Comparison of ENCODE assay signal across 11 cellular contexts in genomic region chr5:96809898-96810297, GRCh38. TPM values are rescaled to one million over a fixed set of nuclear protein-coding genes. Genes with fewer than 3 reads are reported as not detected.
DNase-seq lines count a peak whose midpoint lies in the region; ATAC-seq and TF ChIP-seq lines count a peak whose summit lies in the region.
"Had no signal": no experiment of that assay in that cellular context is flagged by ENCODE, and none has a peak within 500 bp of the region (broad histone marks: within the 10 kb centered on the region; RNA-seq: fewer than 3 reads in every experiment).

No MANE protein-coding gene starts in this region.

- peak overlapping the region; percentile 32 to 64 for H3K27ac ChIP-seq in right atrium auricular region
- H3K27ac ChIP-seq in mesendoderm (ENCODE audit: low read depth, low read length), result no peak overlapping the region
- H3K27ac ChIP-seq: brain microvascular endothelial cell, neutrophil had no signal

- intact Hi-C loops in Right ventricle myocardium superior (cut with DNase I), result no loop called here

- H3K79me1 ChIP-seq in mesendoderm (ENCODE audit: low read length), result no peaks in the 10 kb centered on the region

- H3K36me3 ChIP-seq in right atrium auricular region (no peaks in the 10 kb centered on the region), mesendoderm (ENCODE audit: control insufficient read depth, insufficient read depth, low read length) (no peaks in the 10 kb centered on the region)
- H3K36me3 ChIP-seq: brain microvascular endothelial cell, neutrophil had no signal

- no peak overlapping the region for H4K5ac ChIP-seq in mesendoderm (ENCODE audit: low read length)

- no peaks in the 10 kb centered on the region for H3K9me3 Mint-ChIP-seq in activated naive CD4-positive, alpha-beta T cell treated with anti-CD3 and anti-CD28 coated beads, Interleukin-2, amount 50 U/mL, for 24 hours
- H3K9me3 Mint-ChIP-seq in neural crest cell (no peaks in the 10 kb centered on the region), HFFc6 (no peaks in the 10 kb centered on the region)

- no peak overlapping the region for H3K9ac ChIP-seq in mesendoderm (ENCODE audit: low read length)

- no peak overlapping the region for H3K4ac ChIP-seq in mesendoderm (ENCODE audit: low read depth, low read length)

- H3K56ac ChIP-seq in mesendoderm (ENCODE audit: low read length), result no peak overlapping the region

- H3K4me3 ChIP-seq in right atrium auricular region (no peak overlapping the region), mesendoderm (ENCODE audit: low read length) (no peak overlapping the region)

- H3K18ac ChIP-seq in mesendoderm (ENCODE audit: low read length), result no peak overlapping the region

- peaks cover 79% of the 10 kb centered on the region for H3K4me1 Mint-ChIP-seq in activated naive CD4-positive, alpha-beta T cell treated with anti-CD3 and anti-CD28 coated beads, Interleukin-2, amount 50 U/mL, for 24 hours
- H3K4me1 Mint-ChIP-seq in neural crest cell (peaks cover 22% of the 10 kb centered on the region), HFFc6 (ENCODE audit: low read depth) (peaks cover 16% of the 10 kb centered on the region)

- H2AK5ac ChIP-seq in mesendoderm (ENCODE audit: low read length), result no peak overlapping the region

- peak overlapping the region; percentile 72 for H3K4me3 Mint-ChIP-seq in activated naive CD4-positive, alpha-beta T cell treated with anti-CD3 and anti-CD28 coated beads, Interleukin-2, amount 50 U/mL, for 24 hours
- H3K4me3 Mint-ChIP-seq in neural crest cell, result peak overlapping the region; percentile 44
- no peak overlapping the region for H3K4me3 Mint-ChIP-seq in HFFc6

- ATAC-seq in Right ventricle myocardium superior (ENCODE audit: poor library complexity), result no peak

- H3K4me2 ChIP-seq in mesendoderm (ENCODE audit: low read length), result no peak overlapping the region

- no peak overlapping the region for H2BK15ac ChIP-seq in mesendoderm (replicated peaks; ENCODE audit: low read depth)

- H3K27me3 Mint-ChIP-seq in activated naive CD4-positive, alpha-beta T cell treated with anti-CD3 and anti-CD28 coated beads, Interleukin-2, amount 50 U/mL, for 24 hours, result no peaks in the 10 kb centered on the region
- H3K27me3 Mint-ChIP-seq in neural crest cell (ENCODE audit: low read depth) (no peaks in the 10 kb centered on the region), HFFc6 (ENCODE audit: insufficient read depth) (peaks cover 5% of the 10 kb centered on the region; the same call in 1 of the 2 replicates)

- peak overlapping the region; percentile 81 for H3K27ac Mint-ChIP-seq in activated naive CD4-positive, alpha-beta T cell treated with anti-CD3 and anti-CD28 coated beads, Interleukin-2, amount 50 U/mL, for 24 hours
- H3K27ac Mint-ChIP-seq in neural crest cell (ENCODE audit: unreplicated experiment) (no peak overlapping the region), HFFc6 (no peak overlapping the region)

- no peak for TF ChIP-seq CTCF in right atrium auricular region (IDR thresholded peaks at IDR 0.05)
- TF ChIP-seq CTCF in neural crest cell (conservative IDR thresholded peaks at IDR 0.05), result no peak
- no peak for TF ChIP-seq CTCF in HFFc6 (IDR thresholded peaks at IDR 0.05)

- no peaks in the 10 kb centered on the region for H3K27me3 ChIP-seq in right atrium auricular region
- H3K27me3 ChIP-seq in mesendoderm (ENCODE audit: insufficient read depth, low read length, poor library complexity), result no peaks in the 10 kb centered on the region
- H3K27me3 ChIP-seq: brain microvascular endothelial cell, neutrophil had no signal

- H3K79me2 ChIP-seq in mesendoderm (ENCODE audit: control insufficient read depth, insufficient read depth, low read length), result no peaks in the 10 kb centered on the region

- no peak overlapping the region for H3K23ac ChIP-seq in mesendoderm (ENCODE audit: low read length)

- H2BK120ac ChIP-seq in mesendoderm (ENCODE audit: low read depth, low read length), result no peak overlapping the region

- H3K4me1 ChIP-seq in right atrium auricular region (no peaks in the 10 kb centered on the region), mesendoderm (ENCODE audit: control insufficient read depth, low read depth, low read length) (peaks cover 1% of the 10 kb centered on the region)

- no peaks in the 10 kb centered on the region for H3K36me3 Mint-ChIP-seq in activated naive CD4-positive, alpha-beta T cell treated with anti-CD3 and anti-CD28 coated beads, Interleukin-2, amount 50 U/mL, for 24 hours
- H3K36me3 Mint-ChIP-seq in neural crest cell (ENCODE audit: low read depth) (no peaks in the 10 kb centered on the region), HFFc6 (ENCODE audit: low read depth) (no peaks in the 10 kb centered on the region)

- no CpG with 5 or more reads among the region's 8 CpGs for WGBS in mesendoderm (ENCODE audit: extremely low coverage, insufficient coverage, low lambda C conversion rate)

- no peaks in the 10 kb centered on the region for H3K9me3 ChIP-seq in right atrium auricular region
- H3K9me3 ChIP-seq: neutrophil had no signal

- H2BK5ac ChIP-seq in mesendoderm (ENCODE audit: low read length), result no peak overlapping the region

- DNase-seq in right atrium auricular region (ENCODE audit: low spot score) (no peak), Right ventricle myocardium superior (no peak), neural crest cell (ENCODE audit: low read depth, low spot score) (no peak), germinal center (ENCODE audit: low spot score) (no peak), COR-L47 (lab: John Stamatoyannopoulos, UW) (no peak), HFFc6 (no peak), mesendoderm (no peak)
- DNase-seq: brain microvascular endothelial cell, NCI-H1048 had no signal

- H4K8ac ChIP-seq in mesendoderm (ENCODE audit: low read depth, low read length), result no peak overlapping the region

RNA-seq across cellular contexts. Expression of gene ERAP1, which starts 2.2 kb away (rescaled TPM):
- total RNA-seq in right atrium auricular region (10 to 100 TPM; 18.4 to 24.7 TPM), Right ventricle myocardium superior (36.4 TPM), neural crest cell (32.8 and 34.3 TPM in 2 replicates)
- total RNA-seq in HFFc6 (2021; fragmentation: NEBNext Ultra II Directional; extraction: Animal tissue kit (Norgen Biotek cat#: 25700)), result 10 to 100 TPM; 16.6 to 41.9 (median 36.6) TPM
- polyA plus RNA-seq in mesendoderm (2013, experiment 1 of 2), result 5.6 TPM
- polyA plus RNA-seq in mesendoderm (2013, experiment 2 of 2), result 5.3 TPM
